ENCODE assay signal across 8 cellular contexts in the genomic region with DNA sequence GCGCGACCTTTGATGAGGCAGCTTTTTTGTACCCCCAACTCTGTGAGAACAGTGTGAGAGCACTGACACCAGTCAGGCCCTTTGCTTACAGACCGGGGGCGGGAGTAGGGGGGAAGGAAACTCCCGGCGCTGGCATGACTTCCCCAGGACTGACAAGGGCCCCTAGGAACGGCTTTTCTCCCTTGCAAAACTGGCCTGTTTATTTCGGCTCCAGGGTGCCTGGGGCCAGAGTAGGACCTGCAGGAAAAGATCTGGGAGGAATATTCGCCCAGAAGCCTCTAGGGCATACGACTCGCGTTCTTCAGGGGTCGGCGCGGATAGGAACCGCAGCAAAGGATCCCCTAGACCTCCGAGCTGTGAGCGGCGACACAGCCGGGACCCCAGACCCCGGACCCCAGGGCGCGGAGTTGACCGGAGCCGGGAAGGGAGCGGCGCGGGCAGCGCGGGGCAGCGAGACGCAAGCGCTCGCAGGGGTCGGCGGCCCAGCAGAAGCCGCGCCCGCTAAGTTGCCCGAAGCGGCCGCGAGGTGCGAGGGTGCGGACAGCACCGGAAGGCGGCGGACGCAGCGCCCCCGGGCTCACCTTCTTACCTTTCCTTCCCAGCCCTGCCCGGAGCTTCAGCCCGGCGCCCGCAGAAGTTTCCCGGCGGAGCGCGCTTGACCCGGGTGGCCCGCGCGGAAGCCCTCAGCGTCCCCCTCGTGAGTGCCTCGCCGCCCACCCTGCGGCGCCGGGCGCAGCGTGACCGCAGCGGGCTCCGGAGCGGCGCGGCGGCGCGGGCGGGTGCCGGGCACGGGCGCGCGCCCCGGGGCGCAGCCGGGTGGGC. TPM values are rescaled to one million over a fixed set of nuclear protein-coding genes. Genes with fewer than 3 reads are reported as not detected.
DNase-seq lines count a peak whose midpoint lies in the region; FAIRE-seq and TF ChIP-seq lines count a peak whose summit lies in the region.

POPDC3 (minus strand) TSS at position 771 of the 822 bp plus-strand sequence. CDS start 18,105 bp downstream, outside the sequence.

- peaks cover 2% of the 10 kb centered on the region for H3K4me1 Mint-ChIP-seq in activated CD4-positive, alpha-beta T cell treated with anti-CD3 and anti-CD28 coated beads, Interleukin-2, amount 10 ng/mL, durations not matched to agents 24 days and 14 days
- peaks cover 12% of the 10 kb centered on the region for H3K4me1 Mint-ChIP-seq in astrocyte (ENCODE audit: low read depth, unreplicated experiment)

- peak within 1 kb of the TSS; percentile 72 for H3K4me3 Mint-ChIP-seq in activated CD4-positive, alpha-beta T cell treated with anti-CD3 and anti-CD28 coated beads, Interleukin-2, amount 10 ng/mL, durations not matched to agents 24 days and 14 days
- peak within 1 kb of the TSS; percentile 91 for H3K4me3 Mint-ChIP-seq in astrocyte (ENCODE audit: unreplicated experiment)

- H3K4me1 ChIP-seq in astrocyte (ENCODE audit: insufficient read depth, low read length) (peaks cover 11% of the 10 kb centered on the region), iPS-15b (ENCODE audit: control insufficient read depth, insufficient read depth, low read length) (peaks cover 22% of the 10 kb centered on the region)

- H3K27me3 ChIP-seq in astrocyte (ENCODE audit: insufficient read depth, low read length) = no peaks in the 10 kb centered on the region
- no peaks in the 10 kb centered on the region for H3K27me3 ChIP-seq in iPS-15b (ENCODE audit: control insufficient read depth, insufficient read depth, low read length)

- H3K9me3 Mint-ChIP-seq in activated CD4-positive, alpha-beta T cell treated with anti-CD3 and anti-CD28 coated beads, Interleukin-2, amount 10 ng/mL, durations not matched to agents 24 days and 14 days = no peaks in the 10 kb centered on the region
- no peaks in the 10 kb centered on the region for H3K9me3 Mint-ChIP-seq in astrocyte (ENCODE audit: unreplicated experiment)

- no peaks in the 10 kb centered on the region for H4K20me1 ChIP-seq in astrocyte (ENCODE audit: insufficient read depth, low read length)

- no peak within 1 kb of the TSS for H3K27ac Mint-ChIP-seq in activated CD4-positive, alpha-beta T cell treated with anti-CD3 and anti-CD28 coated beads, Interleukin-2, amount 10 ng/mL, durations not matched to agents 24 days and 14 days
- peak within 1 kb of the TSS; percentile 91 for H3K27ac Mint-ChIP-seq in astrocyte (ENCODE audit: unreplicated experiment)

- peak within 1 kb of the TSS; percentile 88 for H2AFZ ChIP-seq in astrocyte (ENCODE audit: low read depth, low read length)

- peak; percentile 14 for TF ChIP-seq CTCF in astrocyte (IDR thresholded peaks at IDR 0.05; ENCODE audit: insufficient read depth, low read depth, low read length)

- H3K36me3 Mint-ChIP-seq in activated CD4-positive, alpha-beta T cell treated with anti-CD3 and anti-CD28 coated beads, Interleukin-2, amount 10 ng/mL, durations not matched to agents 24 days and 14 days (ENCODE audit: low read depth) = no peaks in the 10 kb centered on the region
- no peaks in the 10 kb centered on the region for H3K36me3 Mint-ChIP-seq in astrocyte (ENCODE audit: low read depth, unreplicated experiment)

- no peak for FAIRE-seq in astrocyte (lab: Jason Lieb, UNC)

- no peaks in the 10 kb centered on the region for H3K36me3 ChIP-seq in astrocyte (ENCODE audit: insufficient read depth, low read length)
- no peaks in the 10 kb centered on the region for H3K36me3 ChIP-seq in iPS-15b (ENCODE audit: control insufficient read depth, insufficient read depth, low read length)

- peak within 1 kb of the TSS; percentile 72 for H3K4me3 ChIP-seq in astrocyte (ENCODE audit: insufficient read depth, low read depth, low read length)
- H3K4me3 ChIP-seq in iPS-15b (ENCODE audit: low read depth, low read length) = peak within 1 kb of the TSS; percentile 72
- H3K4me3 ChIP-seq in skeletal muscle cell (ENCODE audit: low read depth, low read length) = peak within 1 kb of the TSS; percentile 63

- peaks cover 3% of the 10 kb centered on the region for H3K79me2 ChIP-seq in astrocyte (ENCODE audit: insufficient read depth, low read length)

- H3K9ac ChIP-seq in astrocyte (ENCODE audit: low read length) = peak within 1 kb of the TSS; percentile 93
- peak within 1 kb of the TSS; percentile 65 for H3K9ac ChIP-seq in iPS-15b (ENCODE audit: low read depth, low read length)

- H3K27me3 Mint-ChIP-seq in activated CD4-positive, alpha-beta T cell treated with anti-CD3 and anti-CD28 coated beads, Interleukin-2, amount 10 ng/mL, durations not matched to agents 24 days and 14 days = peaks cover 63% of the 10 kb centered on the region
- no peaks in the 10 kb centered on the region for H3K27me3 Mint-ChIP-seq in astrocyte (ENCODE audit: low read depth, unreplicated experiment)

- H3K4me2 ChIP-seq in astrocyte (ENCODE audit: low read length) = peak within 1 kb of the TSS; percentile 95

- H3K27ac ChIP-seq in astrocyte (ENCODE audit: low read depth, low read length) = peak within 1 kb of the TSS; percentile 88

- intact Hi-C loops in activated CD4-positive, alpha-beta T cell treated with anti-CD3 and anti-CD28 coated beads, Interleukin-2, amount 10 ng/mL, durations not matched to agents 24 days and 14 days (cut with micrococcal nuclease) = loop anchor here (5.0 kb wide), 1 partner anchor 42 kb away; a partner anchor contains a TSS

- H3K9me3 ChIP-seq in astrocyte (ENCODE audit: insufficient read depth, low read depth, low read length) (no peaks in the 10 kb centered on the region), iPS-15b (ENCODE audit: control insufficient read depth, insufficient read depth, low read length) (no peaks in the 10 kb centered on the region)

- no peak for DNase-seq in activated CD4-positive, alpha-beta T cell treated with anti-CD3 and anti-CD28 coated beads, Interleukin-2, amount 10 ng/mL, durations not matched to agents 24 days and 14 days
- no peak for DNase-seq in activated CD4-positive, alpha-beta T cell treated with anti-CD3 and anti-CD28 coated beads for 4 hours
- peak; percentile 76 for DNase-seq in HuH-7 (ENCODE audit: low spot score)
- no peak for DNase-seq in astrocyte (ENCODE audit: low read depth)
- no peak for DNase-seq in skeletal muscle cell (ENCODE audit: low read depth)
- no peak for DNase-seq in amniotic stem cell (lab: John Stamatoyannopoulos, UW)
- no peak for DNase-seq in activated CD4-positive, CD25-positive, alpha-beta regulatory T cell treated with anti-CD3 and anti-CD28 coated beads, Interleukin-2, amount 50 U/mL, for 72 hours

RNA-seq across cellular contexts. Expression of gene POPDC3, which starts in this region (rescaled TPM):
- not detected in 2 replicates for total RNA-seq in activated CD4-positive, alpha-beta T cell treated with anti-CD3 and anti-CD28 coated beads, Interleukin-2, amount 10 ng/mL, durations not matched to agents 24 days and 14 days
- total RNA-seq in astrocyte = 8.6 and 9.1 TPM in 2 replicates
